In genomic region chr1:155912056-155912536, GRCh38 we compare ENCODE assay signal across 9 cellular contexts. TPM values are rescaled to one million over a fixed set of nuclear protein-coding genes. Genes with fewer than 3 reads are reported as not detected.
DNase-seq lines count a peak whose midpoint lies in the region; ATAC-seq and TF ChIP-seq lines count a peak whose summit lies in the region.
"Had no signal": no experiment of that assay in that cellular context is flagged by ENCODE, and none has a peak within 500 bp of the region (broad histone marks: within the 10 kb centered on the region; RNA-seq: fewer than 3 reads in every experiment).

No MANE protein-coding gene starts in this region.

- no peak overlapping the region for H2AFZ ChIP-seq in GM23248

- intact Hi-C loops in Panc1 (cut with micrococcal nuclease; ENCODE audit: unreplicated experiment) (no loop called here), sigmoid colon (cut with DNase I) (no loop called here)

- H3K9me3 ChIP-seq in GM23248 (ENCODE audit: low read depth) (no peaks in the 10 kb centered on the region), Panc1 (ENCODE audit: control insufficient read depth, insufficient read depth, low read depth, low read length) (no peaks in the 10 kb centered on the region), esophagus (ENCODE audit: control insufficient read depth in 2 of 2, insufficient read depth in 1 of 2, low read depth in 1 of 2, low read length in 1 of 2) (no peaks in the 10 kb centered on the region), sigmoid colon (no peaks in the 10 kb centered on the region)

- ATAC-seq in Panc1 = peak; percentile 25
- ATAC-seq in HG02678 (IDR thresholded peaks at IDR 0.05; ENCODE audit: unreplicated experiment) = no peak

- no peak for TF ChIP-seq EP300 in sigmoid colon (IDR thresholded peaks at IDR 0.05)

- CTCF ChIA-PET in Panc1 (lab: Charles Lee) = interaction anchor here (0.7 kb wide), 1 partner anchor 104 kb away, joined by 3 read pairs; no protein-coding TSS in a partner anchor

- H3K27ac ChIP-seq in GM23248 (peak overlapping the region; percentile 86), Panc1 (ENCODE audit: low read length) (peak overlapping the region; percentile 95), esophagus (ENCODE audit: low read depth in 2 of 2, low read length in 1 of 2) (peak overlapping the region; percentile 73 to 88), sigmoid colon (peak overlapping the region; percentile 91 to 96 (median 92))

- H3K36me3 ChIP-seq in GM23248 (ENCODE audit: low read depth) = peaks cover 65% of the 10 kb centered on the region
- peaks cover 45% of the 10 kb centered on the region for H3K36me3 ChIP-seq in Panc1 (ENCODE audit: control insufficient read depth, insufficient read depth, low read length)
- peaks cover 0 to 2% of the 10 kb centered on the region in 2 donors for H3K36me3 ChIP-seq in esophagus (ENCODE audit: control insufficient read depth in 2 of 2, insufficient read depth in 2 of 2, low read length in 1 of 2)
- peaks cover 32 to 73% (median 49%) of the 10 kb centered on the region in 4 donors for H3K36me3 ChIP-seq in sigmoid colon

- DNase-seq in GM23248 (no peak), Panc1 (ENCODE audit: low read depth, low spot score) (no peak), sigmoid colon (no peak), SIG-M5 (lab: John Stamatoyannopoulos, UW) (no peak), NCI-H2029 treated with DMSO at 0.1 percent for 48 hours (lab: John Stamatoyannopoulos, UW) (no peak)
- no peak for DNase-seq in stimulated activated CD4-positive, alpha-beta T cell treated with anti-CD3 and anti-CD28 coated beads, Interleukin-4, amount 100 ng/mL, for 4 hours

- peaks cover 51% of the 10 kb centered on the region for H3K79me2 ChIP-seq in GM23248 (ENCODE audit: insufficient read depth)

- BruUV-seq in Panc1 (replicated peaks; lab: Mats Ljungman, UMichigan) = no TSS peak

- peak overlapping the region; percentile 93 for H3K9ac ChIP-seq in GM23248

- H3K9me2 ChIP-seq in GM23248 (ENCODE audit: insufficient read depth) = no peaks in the 10 kb centered on the region

- no peaks in the 10 kb centered on the region for H4K20me1 ChIP-seq in GM23248 (ENCODE audit: insufficient read depth)

- POLR2A ChIA-PET in Panc1 (lab: Charles Lee) = interaction anchor here (0.6 kb wide), 1 partner anchor 9 kb away, joined by 3 read pairs; no protein-coding TSS in a partner anchor

- TF ChIP-seq CTCF in Panc1 (IDR thresholded peaks at IDR 0.05) (no peak), sigmoid colon (IDR thresholded peaks at IDR 0.05) (no peak)

- in situ Hi-C loops in GM23248 (cut with MboI) = no loop called here
- in situ Hi-C loops in Panc1 (cut with HindIII; ENCODE audit: low pct_unique_long_range_greater_than_20kb, low sequenced_read_pairs) = no loop called here

- peak overlapping the region; percentile 85 for H3K4me2 ChIP-seq in GM23248 (ENCODE audit: unreplicated experiment)

- WGBS in GM23248 (ENCODE audit: low coverage in 1 of 2, low lambda C conversion rate in 2 of 2, missing lambda C conversion rate in 2 of 2), 2 experiments = 78 to 81% methylated on average over 11 of the region's 11 CpGs
- WGBS in esophagus, 2 donors = 75 to 76% methylated on average over 11 of the region's 11 CpGs
- WGBS in sigmoid colon, 2 donors = 67 to 82% methylated on average over 11 of the region's 11 CpGs

- TF ChIP-seq POLR2A in sigmoid colon (IDR thresholded peaks at IDR 0.05) = no peak

- H3K4me1 ChIP-seq in GM23248 (ENCODE audit: insufficient read depth) (peaks cover 17% of the 10 kb centered on the region), Panc1 (ENCODE audit: control insufficient read depth, insufficient read depth, low read length) (peaks cover 17% of the 10 kb centered on the region), esophagus (ENCODE audit: control insufficient read depth in 2 of 2, insufficient read depth in 2 of 2, low read length in 1 of 2) (no peaks in the 10 kb centered on the region), sigmoid colon (peaks cover 0 to 22% (median 18%) of the 10 kb centered on the region in 4 donors)

- H3K27me3 ChIP-seq in GM23248 (replicated peaks; ENCODE audit: insufficient read depth) (no peaks in the 10 kb centered on the region), Panc1 (ENCODE audit: control insufficient read depth, insufficient read depth, low read length) (no peaks in the 10 kb centered on the region), esophagus (ENCODE audit: control insufficient read depth in 1 of 2, insufficient read depth in 2 of 2, low read length in 2 of 2) (no peaks in the 10 kb centered on the region), sigmoid colon (no peaks in the 10 kb centered on the region)

- H3K4me3 ChIP-seq in GM23248 = peak overlapping the region; percentile 92; the same call in 1 of the 2 replicates
- H3K4me3 ChIP-seq in Panc1 (ENCODE audit: low read depth in 2 of 2, low read length in 2 of 2) = no peak overlapping the region; a peak in 1 of 4 replicates
- H3K4me3 ChIP-seq in esophagus (ENCODE audit: low read depth in 1 of 2, low read length in 2 of 2) = no peak overlapping the region
- H3K4me3 ChIP-seq in sigmoid colon = no peak overlapping the region

- H3F3A ChIP-seq in GM23248 (ENCODE audit: insufficient read depth) = peaks cover 68% of the 10 kb centered on the region

RNA-seq across cellular contexts. Expression of gene RIT1, which starts 0.9 kb away (rescaled TPM):
- total RNA-seq in GM23248 (2014; rRNA removed; shearing (Covaris generic)) = 29.7 and 32.4 TPM in 2 replicates
- polyA plus RNA-seq in GM23248 (2016; fragmentation: Nextera tagmentation; extraction: Ambion mirVana) (30.5 and 33.1 TPM in 2 replicates), esophagus (10 to 100 TPM; 23.4 to 29.7 TPM), sigmoid colon (10 to 100 TPM; 13.1 to 15.0 (median 13.8) TPM)
- total RNA-seq in Panc1 (2021; ENCODE audit: unreplicated experiment) (28.1 TPM), sigmoid colon (10 to 100 TPM; 16.6 to 23.2 (median 20.7) TPM)
- polyA plus RNA-seq in Panc1 (2012; ENCODE audit: insufficient read length) = 26.5 TPM

RNA-seq across cellular contexts. Expression of gene KHDC4, which starts 22.1 kb away (rescaled TPM):
- total RNA-seq in GM23248 (2014; rRNA removed; shearing (Covaris generic)) = 24.2 TPM in 2 replicates
- polyA plus RNA-seq in GM23248 (2016; fragmentation: Nextera tagmentation; extraction: Ambion mirVana) (25.3 and 27.8 TPM in 2 replicates), esophagus (10 to 100 TPM; 11.9 to 29.6 TPM), sigmoid colon (10 to 100 TPM in 2 of 3 donors, 1 to 10 TPM in 1; 6.6 to 25.2 (median 10.2) TPM)
- total RNA-seq in Panc1 (2021; ENCODE audit: unreplicated experiment) (80.4 TPM), sigmoid colon (10 to 100 TPM; 33.5 to 67.6 (median 38.9) TPM)
- polyA plus RNA-seq in Panc1 (2012; ENCODE audit: insufficient read length) = 33.3 TPM

RNA-seq across cellular contexts. Expression of gene RXFP4, which starts 29.3 kb away (rescaled TPM):
- not detected in 2 replicates for total RNA-seq in GM23248 (2014; rRNA removed; shearing (Covaris generic))
- 0.20 and 0.39 TPM in 2 replicates for polyA plus RNA-seq in GM23248 (2016; fragmentation: Nextera tagmentation; extraction: Ambion mirVana)
- total RNA-seq in Panc1 (2021; ENCODE audit: unreplicated experiment) = 8.0 TPM
- 12.6 TPM for polyA plus RNA-seq in Panc1 (2012; ENCODE audit: insufficient read length)
- polyA plus RNA-seq in esophagus = under 1 TPM; 0.04 to 0.08 TPM
- not detected for total RNA-seq in sigmoid colon
- 1 to 10 TPM in 2 of 3 donors, not detected in 1; 1.8 to 2.7 TPM for polyA plus RNA-seq in sigmoid colon
- total RNA-seq: fibroblast of villous mesenchyme had no signal

RNA-seq across cellular contexts. Expression of gene SYT11, which starts 52.7 kb away (rescaled TPM):
- 28.5 and 30.2 TPM in 2 replicates for total RNA-seq in GM23248 (2014; rRNA removed; shearing (Covaris generic))
- polyA plus RNA-seq in GM23248 (2016; fragmentation: Nextera tagmentation; extraction: Ambion mirVana) = 16.2 and 18.3 TPM in 2 replicates
- total RNA-seq in Panc1 (2021; ENCODE audit: unreplicated experiment) = 4.0 TPM
- polyA plus RNA-seq in Panc1 (2012; ENCODE audit: insufficient read length) = 4.9 TPM
- polyA plus RNA-seq in esophagus = under 1 TPM; 0.20 to 0.99 TPM
- total RNA-seq in sigmoid colon = 10 to 100 TPM; 14.0 to 29.1 (median 21.3) TPM
- polyA plus RNA-seq in sigmoid colon = 1 to 10 TPM in 2 of 3 donors, under 1 TPM in 1; under 0.01 to 8.4 (median 1.2) TPM

RNA-seq across cellular contexts. Expression of gene GON4L, which starts 55.1 kb away (rescaled TPM):
- total RNA-seq in GM23248 (2014; rRNA removed; shearing (Covaris generic)) = 20.4 and 24.4 TPM in 2 replicates
- polyA plus RNA-seq in GM23248 (2016; fragmentation: Nextera tagmentation; extraction: Ambion mirVana) (24.9 and 30.3 TPM in 2 replicates), esophagus (10 to 100 TPM; 11.0 to 19.8 TPM), sigmoid colon (10 to 100 TPM in 1 of 3 donors, 1 to 10 TPM in 2; 3.5 to 24.7 (median 7.2) TPM)
- total RNA-seq in Panc1 (2021; ENCODE audit: unreplicated experiment) (47.6 TPM), sigmoid colon (10 to 100 TPM; 25.7 to 45.7 (median 36.4) TPM)
- polyA plus RNA-seq in Panc1 (2012; ENCODE audit: insufficient read length) = 23.9 TPM
